Comparison of ENCODE assay signal across 1 cellular context in the genomic region with DNA sequence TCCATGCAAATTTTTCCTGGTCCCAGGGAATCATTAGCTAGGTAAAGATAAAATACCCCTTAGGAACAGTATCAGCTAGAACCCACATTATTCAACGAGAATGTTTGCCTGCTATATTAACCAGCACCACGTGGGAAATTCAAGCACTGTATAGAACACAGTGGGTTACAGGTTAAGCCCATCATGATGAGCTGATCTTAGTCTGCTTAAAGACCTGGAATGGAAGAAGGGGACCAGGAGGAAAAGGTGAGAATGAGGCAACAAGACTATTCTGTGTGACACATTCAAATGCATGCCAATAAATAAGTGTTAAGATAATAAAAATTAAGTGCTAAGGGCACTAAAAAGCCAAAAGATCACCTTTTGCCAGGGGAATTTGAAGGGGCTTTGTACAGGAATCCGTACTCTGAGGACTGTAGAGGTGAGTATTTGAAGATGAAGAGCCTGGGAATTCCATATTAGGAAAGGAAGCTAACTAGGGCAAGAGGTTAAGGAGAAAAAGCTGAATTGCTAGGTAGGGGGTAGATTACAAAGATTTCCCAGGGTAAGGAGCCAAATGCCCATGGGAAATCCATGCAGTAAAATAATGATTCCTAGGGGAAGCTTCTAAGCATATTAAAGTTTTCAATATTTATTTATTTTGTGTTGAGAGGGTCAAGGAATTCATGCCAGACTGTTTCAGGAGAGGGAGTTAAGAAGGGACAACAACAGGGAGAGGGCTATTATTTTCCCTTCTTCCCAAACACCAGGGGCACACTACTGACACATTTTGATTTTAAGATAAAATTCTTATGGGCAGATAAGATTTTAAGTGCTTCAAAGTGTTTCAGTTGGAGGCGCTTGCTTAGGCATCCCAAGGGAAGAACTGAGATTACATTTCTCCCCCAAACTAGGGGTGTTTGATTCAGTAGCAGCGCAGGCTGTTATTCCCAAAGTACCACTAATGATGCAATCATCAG.
TF ChIP-seq lines count a peak whose summit lies in the region.

No MANE protein-coding gene starts in this region.

TF ChIP-seq in K562, 482 proteins besides CTCF, POLR2A, EP300 and RAD21:
- TF ChIP-seq MED1 (CRISPR knock-in tag; IDR thresholded peaks at IDR 0.05; ENCODE audit: borderline replicate concordance): no peak
- TF ChIP-seq ZNF79 (CRISPR knock-in tag; IDR thresholded peaks at IDR 0.05; ENCODE audit: low read depth): no peak
- no peak for TF ChIP-seq SMARCC2 (IDR thresholded peaks at IDR 0.05; ENCODE audit: low read depth)
- TF ChIP-seq, protein P1, sequence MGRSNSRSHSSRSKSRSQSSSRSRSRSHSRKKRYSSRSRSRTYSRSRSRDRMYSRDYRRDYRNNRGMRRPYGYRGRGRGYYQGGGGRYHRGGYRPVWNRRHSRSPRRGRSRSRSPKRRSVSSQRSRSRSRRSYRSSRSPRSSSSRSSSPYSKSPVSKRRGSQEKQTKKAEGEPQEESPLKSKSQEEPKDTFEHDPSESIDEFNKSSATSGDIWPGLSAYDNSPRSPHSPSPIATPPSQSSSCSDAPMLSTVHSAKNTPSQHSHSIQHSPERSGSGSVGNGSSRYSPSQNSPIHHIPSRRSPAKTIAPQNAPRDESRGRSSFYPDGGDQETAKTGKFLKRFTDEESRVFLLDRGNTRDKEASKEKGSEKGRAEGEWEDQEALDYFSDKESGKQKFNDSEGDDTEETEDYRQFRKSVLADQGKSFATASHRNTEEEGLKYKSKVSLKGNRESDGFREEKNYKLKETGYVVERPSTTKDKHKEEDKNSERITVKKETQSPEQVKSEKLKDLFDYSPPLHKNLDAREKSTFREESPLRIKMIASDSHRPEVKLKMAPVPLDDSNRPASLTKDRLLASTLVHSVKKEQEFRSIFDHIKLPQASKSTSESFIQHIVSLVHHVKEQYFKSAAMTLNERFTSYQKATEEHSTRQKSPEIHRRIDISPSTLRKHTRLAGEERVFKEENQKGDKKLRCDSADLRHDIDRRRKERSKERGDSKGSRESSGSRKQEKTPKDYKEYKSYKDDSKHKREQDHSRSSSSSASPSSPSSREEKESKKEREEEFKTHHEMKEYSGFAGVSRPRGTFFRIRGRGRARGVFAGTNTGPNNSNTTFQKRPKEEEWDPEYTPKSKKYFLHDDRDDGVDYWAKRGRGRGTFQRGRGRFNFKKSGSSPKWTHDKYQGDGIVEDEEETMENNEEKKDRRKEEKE (IDR thresholded peaks at IDR 0.05; ENCODE audit: borderline replicate concordance in 1 of 2, control insufficient read depth in 1 of 2, low read depth in 2 of 2, low read length in 1 of 2): no peak
- no peak for TF ChIP-seq MCM7 (IDR thresholded peaks at IDR 0.05)
- TF ChIP-seq, protein P2, sequence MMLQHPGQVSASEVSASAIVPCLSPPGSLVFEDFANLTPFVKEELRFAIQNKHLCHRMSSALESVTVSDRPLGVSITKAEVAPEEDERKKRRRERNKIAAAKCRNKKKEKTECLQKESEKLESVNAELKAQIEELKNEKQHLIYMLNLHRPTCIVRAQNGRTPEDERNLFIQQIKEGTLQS (IDR thresholded peaks at IDR 0.05): 0 out of 2 replicates have a peak, but pooled peaks have one; percentile 17
- TF ChIP-seq, protein P2 (CRISPR knock-in tag; conservative IDR thresholded peaks at IDR 0.05): no peak
TF ChIP-seq in K562: peak in this region for 1.
